Comparison of ENCODE assay signal across 23 cellular contexts in genomic region chr19:15274477-15274876, GRCh38. TPM values are rescaled to one million over a fixed set of nuclear protein-coding genes. Genes with fewer than 3 reads are reported as not detected.
A peak's percentile ranks its signal among the peaks of the same experiment; 100 is the strongest.
DNase-seq lines count a peak whose midpoint lies in the region; ATAC-seq and TF ChIP-seq lines count a peak whose summit lies in the region.
"Had no signal": no experiment of that assay in that cellular context is flagged by ENCODE, and none has a peak within 500 bp of the region (broad histone marks: within the 10 kb centered on the region; RNA-seq: fewer than 3 reads in every experiment).

No MANE protein-coding gene starts in this region.

- ATAC-seq in Right ventricle myocardium inferior (peak; percentile 78), T-helper 17 cell (no peak), HG02678 (IDR thresholded peaks at IDR 0.05; ENCODE audit: unreplicated experiment) (no peak)
- ATAC-seq: activated T-cell treated with anti-CD3 and anti-CD28 coated beads, Interleukin-2, amount 50 U/mL, for 4 hours; left colon had no signal

- H3K4me3 ChIP-seq in left ventricle myocardium inferior = no peak overlapping the region
- H3K4me3 ChIP-seq in tibial artery = no peak overlapping the region
- H3K4me3 ChIP-seq: SK-N-MC had no signal

- no peak overlapping the region for H3K4me3 Mint-ChIP-seq in T-helper 17 cell
- H3K4me3 Mint-ChIP-seq: activated naive CD4-positive, alpha-beta T cell treated with anti-CD3 and anti-CD28 coated beads for 36 hours; activated T-cell treated with anti-CD3 and anti-CD28 coated beads, Interleukin-2, amount 50 U/mL, for 4 hours; endodermal cell had no signal

- no peaks in the 10 kb centered on the region for H3K27me3 Mint-ChIP-seq in T-helper 17 cell

- H3K27ac ChIP-seq in left ventricle myocardium inferior (replicated peaks) (peak overlapping the region; percentile 62), tibial artery (peak overlapping the region; percentile 21 to 39)
- H3K27ac ChIP-seq: SK-N-MC had no signal

- H3K4me1 ChIP-seq in left ventricle myocardium inferior (peaks cover 100% of the 10 kb centered on the region), tibial artery (peaks cover 0 to 100% (median 81%) of the 10 kb centered on the region in 4 donors)

- TF ChIP-seq CTCF in left ventricle myocardium inferior (IDR thresholded peaks at IDR 0.05; ENCODE audit: borderline replicate concordance) = no peak
- TF ChIP-seq CTCF in tibial artery (IDR thresholded peaks at IDR 0.05) = no peak

- intact Hi-C loops in Right ventricle myocardium inferior (cut with DNase I) (no loop called here), cardiac septum (cut with DNase I) (no loop called here), left ventricle myocardium inferior (cut with micrococcal nuclease) (no loop called here), tibial artery (cut with DNase I; ENCODE audit: low total_unique reads) (no loop called here)

- H3K27me3 ChIP-seq in left ventricle myocardium inferior (ENCODE audit: low read depth) (no peaks in the 10 kb centered on the region), tibial artery (no peaks in the 10 kb centered on the region)

- DNase-seq in Right ventricle myocardium inferior (ENCODE audit: missing footprints) = no peak
- DNase-seq in cardiac septum (ENCODE audit: low spot score) = no peak
- no peak for DNase-seq in T-helper 17 cell
- no peak for DNase-seq in left ventricle myocardium inferior
- DNase-seq in tibial artery = no peak
- DNase-seq in activated CD8-positive, alpha-beta memory T cell treated with anti-CD3 and anti-CD28 coated beads, Interleukin-2, amount 50 U/mL, for 48 hours = no peak
- no peak for DNase-seq in A172 (ENCODE audit: low spot score)
- DNase-seq: activated naive CD4-positive, alpha-beta T cell treated with anti-CD3 and anti-CD28 coated beads for 36 hours; activated T-cell treated with anti-CD3 and anti-CD28 coated beads, Interleukin-2, amount 50 U/mL, for 4 hours; endodermal cell; KBM-7; left colon; mesendoderm; NCI-H146; NCI-H2171; NCI-H524; stimulated activated CD4-positive, alpha-beta T cell treated with anti-CD3 and anti-CD28 coated beads, Interleukin-12 subunit alpha, Interleukin-12 subunit beta, amount 100 ng/mL, for 4 hours; substantia nigra; T-helper 2 cell had no signal

- H3K9me3 ChIP-seq in T-helper 17 cell (ENCODE audit: control insufficient read depth, low read length, poor library complexity, severe bottlenecking) (no peaks in the 10 kb centered on the region), left ventricle myocardium inferior (replicated peaks) (no peaks in the 10 kb centered on the region), tibial artery (no peaks in the 10 kb centered on the region)

- peak overlapping the region; percentile 84 for H3K27ac Mint-ChIP-seq in T-helper 17 cell
- H3K27ac Mint-ChIP-seq: activated naive CD4-positive, alpha-beta T cell treated with anti-CD3 and anti-CD28 coated beads for 36 hours; endodermal cell had no signal

- H3K36me3 Mint-ChIP-seq in T-helper 17 cell (ENCODE audit: low read depth) = peaks cover 11% of the 10 kb centered on the region

- peaks cover 39% of the 10 kb centered on the region for H3K4me1 Mint-ChIP-seq in T-helper 17 cell

- peaks cover 30% of the 10 kb centered on the region for H3K36me3 ChIP-seq in left ventricle myocardium inferior
- H3K36me3 ChIP-seq in tibial artery = peaks cover 13 to 34% (median 27%) of the 10 kb centered on the region in 3 donors

RNA-seq across cellular contexts. Expression of gene EPHX3, which starts 42.2 kb away (rescaled TPM):
- 0.14 TPM for total RNA-seq in Right ventricle myocardium inferior
- 0.27 TPM for total RNA-seq in cardiac septum
- total RNA-seq in T-helper 17 cell = not detected
- total RNA-seq in left ventricle myocardium inferior = not detected
- total RNA-seq in A172 (2014; rRNA removed; shearing (Covaris generic)) = not detected in 2 replicates
- total RNA-seq: activated naive CD4-positive, alpha-beta T cell treated with anti-CD3 and anti-CD28 coated beads for 36 hours; HT-29; osteocyte had no signal

RNA-seq across cellular contexts. Expression of gene BRD4, which starts 57.9 kb away (rescaled TPM):
- total RNA-seq in Right ventricle myocardium inferior (56.5 TPM), cardiac septum (72.3 TPM), T-helper 17 cell (100 to 1,000 TPM; 120 to 123 TPM), left ventricle myocardium inferior (60.9 TPM)
- total RNA-seq in A172 (2014; rRNA removed; shearing (Covaris generic)) = 7.1 and 19.1 TPM in 2 replicates
